In the genomic region with DNA sequence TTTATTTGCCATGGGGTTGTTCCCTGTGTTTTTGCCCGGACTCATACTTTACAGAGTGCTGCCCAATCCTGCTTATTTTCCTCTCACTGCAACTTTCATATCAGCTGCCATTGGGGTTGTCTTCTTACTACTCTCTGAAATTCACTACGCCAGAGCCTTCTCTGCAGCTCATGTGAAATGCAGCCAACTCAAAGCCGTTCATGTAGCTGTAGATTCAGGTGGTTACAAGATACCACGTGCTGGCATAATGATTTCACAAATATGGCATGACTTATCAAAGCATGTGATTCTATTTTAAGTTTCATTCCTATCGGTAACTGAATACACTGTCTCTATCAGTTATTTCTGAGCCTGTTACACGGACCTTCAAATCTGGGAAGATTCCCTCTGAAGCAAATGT, we compare ENCODE assay signal across 1 cellular context.
TF ChIP-seq lines count a peak whose summit lies in the region.

No MANE protein-coding gene starts in this region.

TF ChIP-seq in K562, 482 proteins besides CTCF, POLR2A, EP300 and RAD21:
- TF ChIP-seq, protein P1, sequence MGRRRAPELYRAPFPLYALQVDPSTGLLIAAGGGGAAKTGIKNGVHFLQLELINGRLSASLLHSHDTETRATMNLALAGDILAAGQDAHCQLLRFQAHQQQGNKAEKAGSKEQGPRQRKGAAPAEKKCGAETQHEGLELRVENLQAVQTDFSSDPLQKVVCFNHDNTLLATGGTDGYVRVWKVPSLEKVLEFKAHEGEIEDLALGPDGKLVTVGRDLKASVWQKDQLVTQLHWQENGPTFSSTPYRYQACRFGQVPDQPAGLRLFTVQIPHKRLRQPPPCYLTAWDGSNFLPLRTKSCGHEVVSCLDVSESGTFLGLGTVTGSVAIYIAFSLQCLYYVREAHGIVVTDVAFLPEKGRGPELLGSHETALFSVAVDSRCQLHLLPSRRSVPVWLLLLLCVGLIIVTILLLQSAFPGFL (CRISPR knock-in tag; IDR thresholded peaks at IDR 0.05): no peak
- TF ChIP-seq GABPA (tag; conservative IDR thresholded peaks at IDR 0.05; ENCODE audit: low read depth): no peak
- no peak for TF ChIP-seq PRMT5 (CRISPR knock-in tag; IDR thresholded peaks at IDR 0.05)
- TF ChIP-seq ZKSCAN3 (CRISPR knock-in tag; IDR thresholded peaks at IDR 0.05): no peak
- TF ChIP-seq ETV6 (IDR thresholded peaks at IDR 0.05; ENCODE audit: borderline replicate concordance in 1 of 2, low read depth in 2 of 2, low read length in 1 of 2): no peak
- TF ChIP-seq ETV6 (CRISPR knock-in tag; IDR thresholded peaks at IDR 0.05; ENCODE audit: borderline replicate concordance): no peak
- TF ChIP-seq CEBPG (CRISPR knock-in tag; IDR thresholded peaks at IDR 0.05): no peak
- no peak for TF ChIP-seq CEBPG (tag; conservative IDR thresholded peaks at IDR 0.05 in 1 of 2, IDR thresholded peaks at IDR 0.05 in 1 of 2)
- TF ChIP-seq RBM17 (IDR thresholded peaks at IDR 0.05; ENCODE audit: borderline replicate concordance, low read depth, low read length): no peak
- peak; percentile 36 for TF ChIP-seq WHSC1 (IDR thresholded peaks at IDR 0.05; ENCODE audit: low read length)
